Comparison of ENCODE assay signal across 23 cellular contexts in genomic region chr14:94665544-94665943, GRCh38. TPM values are rescaled to one million over a fixed set of nuclear protein-coding genes. Genes with fewer than 3 reads are reported as not detected.
"Had no signal": no experiment of that assay in that cellular context is flagged by ENCODE, and none has a peak within 500 bp of the region (broad histone marks: within the 10 kb centered on the region; RNA-seq: fewer than 3 reads in every experiment).

No MANE protein-coding gene starts in this region.

- H3K36me3 Mint-ChIP-seq: brain had no signal

- DNase-seq: activated CD4-positive, alpha-beta T cell treated with anti-CD3 and anti-CD28 coated beads for 1 hour; activated CD4-positive, alpha-beta T cell treated with anti-CD3 and anti-CD28 coated beads, Interleukin-2, amount 50 U/mL, for 1 hour; activated gamma-delta T cell treated with Interleukin-2 at 50 U/mL for 16 hours; activated T-cell treated with anti-CD3 and anti-CD28 coated beads, Interleukin-2, amount 50 U/mL, for 1 hour; anterior cingulate cortex; caudate nucleus; effector memory CD4-positive, alpha-beta T cell; heart left ventricle; left colon; mesenchymal stem cell; mucosa of descending colon; naive B cell; stimulated activated CD4-positive, alpha-beta T cell treated with anti-CD3 and anti-CD28 coated beads, Interleukin-1b, Interleukin-23, amount 100 ng/mL, for 48 hours; stimulated activated naive CD8-positive, alpha-beta T cell treated with anti-CD3 and anti-CD28 coated beads, Interleukin-15, amount 100 ng/mL, for 72 hours; tibial artery; WERI-Rb-1 had no signal

- H3K9me3 ChIP-seq: esophagus muscularis mucosa, gastroesophageal sphincter, heart left ventricle, mucosa of descending colon, prostate gland, tibial artery had no signal

- H3K4me1 ChIP-seq: gastroesophageal sphincter, prostate gland had no signal

- ATAC-seq: gastroesophageal sphincter; left colon; mucosa of descending colon; stimulated activated naive CD8-positive, alpha-beta T cell treated with anti-CD3 and anti-CD28 coated beads, Interleukin-15, amount 100 ng/mL, for 72 hours had no signal

- H3K9me3 Mint-ChIP-seq: neural crest cell; stimulated activated naive CD8-positive, alpha-beta T cell treated with anti-CD3 and anti-CD28 coated beads, Interleukin-15, amount 100 ng/mL, for 72 hours; T-helper 2 cell treated with Interferon-gamma antibody and Interleukin-4, amounts not matched to agents 5 μg/mL and 100 μg/mL, for 36 hours had no signal

- H3K4me3 ChIP-seq: esophagus muscularis mucosa, gastroesophageal sphincter, heart left ventricle, mucosa of descending colon, prostate gland, tibial artery had no signal

- H3K27me3 ChIP-seq: tibial artery had no signal

- H3K4me3 Mint-ChIP-seq: activated naive CD4-positive, alpha-beta T cell treated with anti-CD3 and anti-CD28 coated beads, Interleukin-2, amount 50 U/mL, for 24 hours; brain; naive B cell; neural crest cell; stimulated activated naive CD8-positive, alpha-beta T cell treated with anti-CD3 and anti-CD28 coated beads, Interleukin-15, amount 100 ng/mL, for 72 hours; T-helper 2 cell treated with Interferon-gamma antibody and Interleukin-4, amounts not matched to agents 5 μg/mL and 100 μg/mL, for 36 hours had no signal

- H3K27ac Mint-ChIP-seq: activated naive CD4-positive, alpha-beta T cell treated with anti-CD3 and anti-CD28 coated beads, Interleukin-2, amount 50 U/mL, for 24 hours; brain; naive B cell; stimulated activated naive CD8-positive, alpha-beta T cell treated with anti-CD3 and anti-CD28 coated beads, Interleukin-15, amount 100 ng/mL, for 72 hours; T-helper 2 cell treated with Interferon-gamma antibody and Interleukin-4, amounts not matched to agents 5 μg/mL and 100 μg/mL, for 36 hours had no signal

- H3K27ac ChIP-seq: esophagus muscularis mucosa, gastroesophageal sphincter, heart left ventricle, prostate gland, tibial artery, WERI-Rb-1 had no signal

- H3K36me3 ChIP-seq: esophagus muscularis mucosa, gastroesophageal sphincter, heart left ventricle, prostate gland, tibial artery, WERI-Rb-1 had no signal

- H3K4me1 Mint-ChIP-seq: activated naive CD4-positive, alpha-beta T cell treated with anti-CD3 and anti-CD28 coated beads, Interleukin-2, amount 50 U/mL, for 24 hours; brain; neural crest cell; stimulated activated naive CD8-positive, alpha-beta T cell treated with anti-CD3 and anti-CD28 coated beads, Interleukin-15, amount 100 ng/mL, for 72 hours had no signal

RNA-seq across cellular contexts. Expression of gene SERPINA3, which starts 53.4 kb away (rescaled TPM):
- total RNA-seq: neural crest cell had no signal
